ENCODE assay signal across 19 cellular contexts in genomic region chr1:49435291-49435690, GRCh38.
"Had no signal": no experiment of that assay in that cellular context is flagged by ENCODE, and none has a peak within 500 bp of the region (broad histone marks: within the 10 kb centered on the region; RNA-seq: fewer than 3 reads in every experiment).

No MANE protein-coding gene starts in this region.

- H3K27ac ChIP-seq: heart right ventricle, parathyroid adenoma, stomach, uterus had no signal

- H3K36me3 ChIP-seq: heart right ventricle, stomach, uterus had no signal

- H3K36me3 Mint-ChIP-seq: activated naive CD8-positive, alpha-beta T cell treated with anti-CD3 and anti-CD28 coated beads for 36 hours had no signal

- H3K4me3 Mint-ChIP-seq: activated CD4-positive, alpha-beta memory T cell treated with anti-CD3 and anti-CD28 coated beads, Interleukin-2, amount 10 ng/mL, durations not matched to agents 7 days and 5 days; activated naive CD8-positive, alpha-beta T cell treated with anti-CD3 and anti-CD28 coated beads for 36 hours; activated T-cell treated with anti-CD3 and anti-CD28 coated beads, Interleukin-2, amount 50 U/mL, for 72 hours; nephron progenitor cell had no signal

- ATAC-seq: activated T-cell treated with anti-CD3 and anti-CD28 coated beads, Interleukin-2, amount 50 U/mL, for 72 hours; heart right ventricle; left ventricle myocardium superior had no signal

- H2AFZ ChIP-seq: parathyroid adenoma had no signal

- H3K4me3 ChIP-seq: heart right ventricle, stomach, uterus had no signal

- H3K9ac ChIP-seq: parathyroid adenoma had no signal

- H3K79me2 ChIP-seq: parathyroid adenoma had no signal

- H3K27me3 Mint-ChIP-seq: activated CD4-positive, alpha-beta memory T cell treated with anti-CD3 and anti-CD28 coated beads, Interleukin-2, amount 10 ng/mL, durations not matched to agents 7 days and 5 days had no signal

- H3K4me1 Mint-ChIP-seq: activated CD4-positive, alpha-beta memory T cell treated with anti-CD3 and anti-CD28 coated beads, Interleukin-2, amount 10 ng/mL, durations not matched to agents 7 days and 5 days; activated naive CD8-positive, alpha-beta T cell treated with anti-CD3 and anti-CD28 coated beads for 36 hours; nephron progenitor cell had no signal

- H3K9me3 ChIP-seq: uterus had no signal

- FAIRE-seq: colon, endothelial cell of umbilical vein, frontal cortex, keratinocyte, small intestine had no signal

- H3K27ac Mint-ChIP-seq: activated CD4-positive, alpha-beta memory T cell treated with anti-CD3 and anti-CD28 coated beads, Interleukin-2, amount 10 ng/mL, durations not matched to agents 7 days and 5 days; activated naive CD8-positive, alpha-beta T cell treated with anti-CD3 and anti-CD28 coated beads for 36 hours; activated T-cell treated with anti-CD3 and anti-CD28 coated beads, Interleukin-2, amount 50 U/mL, for 72 hours; nephron progenitor cell had no signal

- DNase-seq: activated CD4-positive, alpha-beta memory T cell treated with anti-CD3 and anti-CD28 coated beads, Interleukin-2, amount 10 ng/mL, durations not matched to agents 7 days and 5 days; activated CD8-positive, alpha-beta memory T cell treated with anti-CD3 and anti-CD28 coated beads, Interleukin-2, amount 50 U/mL, for 4 hours; activated gamma-delta T cell treated with Interleukin-2 at 50 U/mL for 16 hours; activated naive CD8-positive, alpha-beta T cell treated with anti-CD3 and anti-CD28 coated beads for 36 hours; activated T-cell treated with anti-CD3 and anti-CD28 coated beads, Interleukin-2, amount 50 U/mL, for 72 hours; heart right ventricle; left ventricle myocardium superior; mesenchymal stem cell; nephron progenitor cell; retina; small intestine; stomach; T1000; uterus had no signal

- H3K27me3 ChIP-seq: heart right ventricle, stomach, uterus had no signal

- H3K4me1 ChIP-seq: heart right ventricle, parathyroid adenoma, stomach, uterus had no signal
